In genomic region chr14:42113358-42114070, GRCh38 we compare ENCODE assay signal across 20 cellular contexts.
"Had no signal": no experiment of that assay in that cellular context is flagged by ENCODE, and none has a peak within 500 bp of the region (broad histone marks: within the 10 kb centered on the region; RNA-seq: fewer than 3 reads in every experiment).

No MANE protein-coding gene starts in this region.

- H3K36me3 ChIP-seq: pancreas, right lobe of liver, suprapubic skin, thyroid gland had no signal

- H3K27me3 ChIP-seq: dorsolateral prefrontal cortex, pancreas, right lobe of liver, suprapubic skin, thyroid gland had no signal

- ATAC-seq: left lobe of liver; natural killer cell; pancreas; right lobe of liver; stimulated activated naive CD8-positive, alpha-beta T cell treated with anti-CD3 and anti-CD28 coated beads, Interleukin-15, amount 100 ng/mL, for 72 hours had no signal

- H3K9me3 ChIP-seq: pancreas, right lobe of liver, thyroid gland had no signal

- H3K4me1 ChIP-seq: pancreas, right lobe of liver, suprapubic skin, thyroid gland had no signal

- DNase-seq: dorsolateral prefrontal cortex; effector CD4-positive, alpha-beta T cell; head of caudate nucleus; natural killer cell; occipital lobe; retina; right lobe of liver; small intestine; stimulated activated CD4-positive, alpha-beta T cell treated with anti-CD3 and anti-CD28 coated beads, Interleukin-12 subunit alpha, Interleukin-12 subunit beta, amount 100 ng/mL, for 4 hours; stimulated activated CD4-positive, alpha-beta T cell treated with anti-CD3 and anti-CD28 coated beads, Interleukin-1b, Interleukin-23, amount 100 ng/mL, for 48 hours; stimulated activated CD4-positive, alpha-beta T cell treated with anti-CD3 and anti-CD28 coated beads, Interleukin-4, amount 100 ng/mL, for 1 hour; stimulated activated CD8-positive, alpha-beta memory T cell treated with anti-CD3 and anti-CD28 coated beads, Interleukin-4, amount 100 ng/mL, for 48 hours; stimulated activated naive CD4-positive, alpha-beta T cell; stimulated activated naive CD8-positive, alpha-beta T cell treated with anti-CD3 and anti-CD28 coated beads, Interleukin-15, amount 100 ng/mL, for 72 hours; thyroid gland; trophoblast cell had no signal

- H3K27ac ChIP-seq: dorsolateral prefrontal cortex, pancreas, right lobe of liver, suprapubic skin, thyroid gland had no signal

- H3K4me3 ChIP-seq: dorsolateral prefrontal cortex, lung, pancreas, right lobe of liver, suprapubic skin, thyroid gland had no signal
